1 cellular context compared by ENCODE assay signal in the genomic region with DNA sequence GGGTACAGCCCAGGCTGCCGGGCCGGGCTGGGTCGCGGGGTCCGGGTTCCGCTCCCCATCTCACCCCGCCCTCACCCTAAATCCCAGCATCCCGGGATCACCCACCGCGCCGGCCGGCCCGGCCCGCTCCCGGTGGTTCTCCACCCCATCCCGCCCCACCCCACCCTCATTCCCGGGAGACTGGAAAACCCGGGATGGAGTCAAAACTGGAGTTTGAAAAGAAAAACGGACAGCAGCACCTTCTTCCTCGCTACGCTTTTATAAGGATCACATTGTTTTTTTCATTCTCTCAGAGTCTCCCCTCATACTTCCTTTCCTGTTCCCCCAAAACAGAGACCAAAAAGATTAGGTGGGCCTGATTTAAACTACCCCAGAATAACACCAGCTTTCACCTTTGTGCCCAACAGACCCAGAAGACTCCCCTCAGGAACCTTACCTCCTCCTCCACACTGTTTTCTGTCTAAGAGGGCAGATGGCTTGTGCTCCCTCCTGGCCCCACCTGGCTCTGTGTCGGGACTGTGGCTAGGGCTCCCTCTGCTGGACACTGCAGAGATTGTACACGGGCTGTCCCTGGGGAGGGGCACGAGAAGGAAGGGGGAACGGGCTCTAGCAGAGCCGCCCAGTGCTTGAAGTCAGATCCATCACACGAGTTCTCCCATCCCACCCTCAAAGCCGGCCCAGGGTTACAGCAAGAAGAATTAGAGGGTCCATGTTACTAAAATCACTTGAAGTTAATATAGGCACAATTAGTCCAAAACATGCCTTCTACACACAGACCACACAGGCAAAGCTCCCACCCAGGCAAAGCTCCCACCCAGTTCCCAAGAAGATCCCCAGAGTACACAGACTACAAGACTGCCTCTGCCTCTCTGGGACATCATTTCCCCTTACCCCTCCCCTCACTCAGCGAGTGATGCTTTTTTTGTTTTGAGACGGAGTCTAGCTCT.
TF ChIP-seq lines count a peak whose summit lies in the region.

No MANE protein-coding gene starts in this region.

TF ChIP-seq in K562, 482 proteins besides CTCF, POLR2A, EP300 and RAD21 (continued from another document and continues in another):
- TF ChIP-seq ZNF318 (IDR thresholded peaks at IDR 0.05; ENCODE audit: borderline replicate concordance in 1 of 2, low read depth in 1 of 2) = 0 out of 4 replicates have a peak, but pooled peaks of 1 of the 2 experiments have one; percentile 17
- TF ChIP-seq, protein P1, sequence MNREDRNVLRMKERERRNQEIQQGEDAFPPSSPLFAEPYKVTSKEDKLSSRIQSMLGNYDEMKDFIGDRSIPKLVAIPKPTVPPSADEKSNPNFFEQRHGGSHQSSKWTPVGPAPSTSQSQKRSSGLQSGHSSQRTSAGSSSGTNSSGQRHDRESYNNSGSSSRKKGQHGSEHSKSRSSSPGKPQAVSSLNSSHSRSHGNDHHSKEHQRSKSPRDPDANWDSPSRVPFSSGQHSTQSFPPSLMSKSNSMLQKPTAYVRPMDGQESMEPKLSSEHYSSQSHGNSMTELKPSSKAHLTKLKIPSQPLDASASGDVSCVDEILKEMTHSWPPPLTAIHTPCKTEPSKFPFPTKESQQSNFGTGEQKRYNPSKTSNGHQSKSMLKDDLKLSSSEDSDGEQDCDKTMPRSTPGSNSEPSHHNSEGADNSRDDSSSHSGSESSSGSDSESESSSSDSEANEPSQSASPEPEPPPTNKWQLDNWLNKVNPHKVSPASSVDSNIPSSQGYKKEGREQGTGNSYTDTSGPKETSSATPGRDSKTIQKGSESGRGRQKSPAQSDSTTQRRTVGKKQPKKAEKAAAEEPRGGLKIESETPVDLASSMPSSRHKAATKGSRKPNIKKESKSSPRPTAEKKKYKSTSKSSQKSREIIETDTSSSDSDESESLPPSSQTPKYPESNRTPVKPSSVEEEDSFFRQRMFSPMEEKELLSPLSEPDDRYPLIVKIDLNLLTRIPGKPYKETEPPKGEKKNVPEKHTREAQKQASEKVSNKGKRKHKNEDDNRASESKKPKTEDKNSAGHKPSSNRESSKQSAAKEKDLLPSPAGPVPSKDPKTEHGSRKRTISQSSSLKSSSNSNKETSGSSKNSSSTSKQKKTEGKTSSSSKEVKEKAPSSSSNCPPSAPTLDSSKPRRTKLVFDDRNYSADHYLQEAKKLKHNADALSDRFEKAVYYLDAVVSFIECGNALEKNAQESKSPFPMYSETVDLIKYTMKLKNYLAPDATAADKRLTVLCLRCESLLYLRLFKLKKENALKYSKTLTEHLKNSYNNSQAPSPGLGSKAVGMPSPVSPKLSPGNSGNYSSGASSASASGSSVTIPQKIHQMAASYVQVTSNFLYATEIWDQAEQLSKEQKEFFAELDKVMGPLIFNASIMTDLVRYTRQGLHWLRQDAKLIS (CRISPR knock-in tag; IDR thresholded peaks at IDR 0.05) = 0 out of 2 replicates have a peak, but pooled peaks have one; percentile 40
- TF ChIP-seq MAFG (tag; conservative IDR thresholded peaks at IDR 0.05) = 0 out of 2 replicates have a peak, but pooled peaks have one; percentile 5
- TF ChIP-seq PCBP1 (IDR thresholded peaks at IDR 0.05; ENCODE audit: low read depth, low read length, poor library complexity, severe bottlenecking) = peak; percentile 80
- TF ChIP-seq ESRRB (CRISPR knock-in tag; IDR thresholded peaks at IDR 0.05; ENCODE audit: borderline replicate concordance) = no peak
- peak; percentile 41 to 45; a peak in 2 of 4 replicates for TF ChIP-seq FOXK2 (conservative IDR thresholded peaks at IDR 0.05 in 1 of 2, IDR thresholded peaks at IDR 0.05 in 1 of 2; ENCODE audit: low read depth in 2 of 2)
- TF ChIP-seq MAFK (IDR thresholded peaks at IDR 0.05; ENCODE audit: low read length) = no peak
- TF ChIP-seq GABPA (tag; conservative IDR thresholded peaks at IDR 0.05; ENCODE audit: low read depth) = 0 out of 2 replicates have a peak, but pooled peaks have one; percentile 24
- TF ChIP-seq ETV6 (IDR thresholded peaks at IDR 0.05; ENCODE audit: borderline replicate concordance in 1 of 2, low read depth in 2 of 2, low read length in 1 of 2) = 0 out of 4 replicates have a peak, but pooled peaks of 1 of the 2 experiments have one; percentile 24
- TF ChIP-seq ETV6 (CRISPR knock-in tag; IDR thresholded peaks at IDR 0.05; ENCODE audit: borderline replicate concordance) = no peak
- TF ChIP-seq ZNF830 (CRISPR knock-in tag; IDR thresholded peaks at IDR 0.05) = no peak
- no peak for TF ChIP-seq SRSF3 (IDR thresholded peaks at IDR 0.05; ENCODE audit: insufficient read depth, low read length)
- no peak for TF ChIP-seq FOXJ3 (CRISPR knock-in tag; IDR thresholded peaks at IDR 0.05)
- peak; percentile 87; the same call in 1 of the 2 replicates for TF ChIP-seq ZEB2 (IDR thresholded peaks at IDR 0.05)
- peak; percentile 77 to 99 for TF ChIP-seq MAZ (CRISPR knock-in tag; conservative IDR thresholded peaks at IDR 0.05 in 1 of 2, IDR thresholded peaks at IDR 0.05 in 1 of 2)
- no peak for TF ChIP-seq HDAC3 (IDR thresholded peaks at IDR 0.05; ENCODE audit: borderline replicate concordance, partially characterized antibody)
- TF ChIP-seq MEF2D (tag; conservative IDR thresholded peaks at IDR 0.05; ENCODE audit: low read depth) = 0 out of 2 replicates have a peak, but pooled peaks have one; percentile 34
- no peak for TF ChIP-seq ZNF507 (tag; conservative IDR thresholded peaks at IDR 0.05)
- TF ChIP-seq ZBTB33 (CRISPR knock-in tag; IDR thresholded peaks at IDR 0.05) = peak; percentile 73
- TF ChIP-seq, protein P2, sequence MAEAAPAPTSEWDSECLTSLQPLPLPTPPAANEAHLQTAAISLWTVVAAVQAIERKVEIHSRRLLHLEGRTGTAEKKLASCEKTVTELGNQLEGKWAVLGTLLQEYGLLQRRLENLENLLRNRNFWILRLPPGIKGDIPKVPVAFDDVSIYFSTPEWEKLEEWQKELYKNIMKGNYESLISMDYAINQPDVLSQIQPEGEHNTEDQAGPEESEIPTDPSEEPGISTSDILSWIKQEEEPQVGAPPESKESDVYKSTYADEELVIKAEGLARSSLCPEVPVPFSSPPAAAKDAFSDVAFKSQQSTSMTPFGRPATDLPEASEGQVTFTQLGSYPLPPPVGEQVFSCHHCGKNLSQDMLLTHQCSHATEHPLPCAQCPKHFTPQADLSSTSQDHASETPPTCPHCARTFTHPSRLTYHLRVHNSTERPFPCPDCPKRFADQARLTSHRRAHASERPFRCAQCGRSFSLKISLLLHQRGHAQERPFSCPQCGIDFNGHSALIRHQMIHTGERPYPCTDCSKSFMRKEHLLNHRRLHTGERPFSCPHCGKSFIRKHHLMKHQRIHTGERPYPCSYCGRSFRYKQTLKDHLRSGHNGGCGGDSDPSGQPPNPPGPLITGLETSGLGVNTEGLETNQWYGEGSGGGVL (CRISPR knock-in tag; IDR thresholded peaks at IDR 0.05) = no peak
- no peak for TF ChIP-seq KLF6 (CRISPR knock-in tag; IDR thresholded peaks at IDR 0.05; ENCODE audit: borderline replicate concordance)
- no peak for TF ChIP-seq NR2F6 (CRISPR knock-in tag; IDR thresholded peaks at IDR 0.05)
